1 cellular context compared by ENCODE assay signal in the genomic region with DNA sequence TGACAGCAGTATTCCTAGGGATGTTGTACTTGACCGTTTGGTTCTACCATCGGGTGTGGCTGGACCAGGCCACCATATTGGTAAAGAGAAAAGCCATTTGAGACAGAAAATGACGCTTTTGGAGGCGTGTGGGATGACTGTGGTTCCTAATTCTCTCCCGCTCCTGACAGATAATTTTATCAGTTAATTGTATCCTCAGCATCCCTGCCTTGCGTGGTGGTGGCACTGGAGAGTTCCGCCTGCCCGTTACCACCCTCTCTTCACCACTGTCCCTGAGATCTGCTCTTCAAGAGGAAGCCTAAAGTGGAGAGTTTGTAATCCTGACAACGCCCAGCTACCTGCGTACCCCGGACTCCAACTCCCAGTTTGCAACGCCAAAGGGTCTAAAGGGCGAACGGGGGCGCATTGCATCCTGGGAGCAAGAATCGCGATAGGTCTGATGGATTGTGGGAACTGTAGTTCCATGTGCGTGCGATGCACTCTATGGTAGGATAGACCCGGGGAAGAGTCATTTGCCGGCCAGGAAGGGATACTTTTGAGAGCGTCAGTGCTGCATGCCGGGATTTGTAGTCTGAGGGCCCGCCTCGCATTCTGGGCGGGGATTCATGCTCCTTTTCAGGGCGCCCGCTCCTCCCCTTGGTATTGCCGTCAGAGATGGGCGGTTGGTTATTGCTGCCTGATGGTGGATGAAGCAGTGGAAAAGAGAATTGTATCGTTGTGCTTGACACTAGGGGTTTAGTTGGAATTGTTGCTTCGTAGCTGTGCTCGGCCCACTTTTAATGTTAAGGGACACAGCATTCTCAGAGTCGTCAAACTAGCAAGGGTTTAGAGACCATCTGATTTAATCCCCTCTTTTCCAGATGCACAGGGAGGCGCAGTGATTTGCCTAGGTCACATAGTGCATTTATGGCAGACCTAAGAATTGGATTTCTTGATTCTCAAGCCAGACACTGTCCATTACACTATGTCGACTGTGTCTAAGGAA.
TF ChIP-seq lines count a peak whose summit lies in the region.

No MANE protein-coding gene starts in this region.

TF ChIP-seq in K562, 482 proteins besides CTCF, POLR2A, EP300 and RAD21 (continued from another document and continues in another):
- peak; percentile 73; the same call in 1 of the 2 replicates for TF ChIP-seq BRD4 (IDR thresholded peaks at IDR 0.05)
- no peak for TF ChIP-seq ZNF316 (IDR thresholded peaks at IDR 0.05)
- TF ChIP-seq, protein P1, sequence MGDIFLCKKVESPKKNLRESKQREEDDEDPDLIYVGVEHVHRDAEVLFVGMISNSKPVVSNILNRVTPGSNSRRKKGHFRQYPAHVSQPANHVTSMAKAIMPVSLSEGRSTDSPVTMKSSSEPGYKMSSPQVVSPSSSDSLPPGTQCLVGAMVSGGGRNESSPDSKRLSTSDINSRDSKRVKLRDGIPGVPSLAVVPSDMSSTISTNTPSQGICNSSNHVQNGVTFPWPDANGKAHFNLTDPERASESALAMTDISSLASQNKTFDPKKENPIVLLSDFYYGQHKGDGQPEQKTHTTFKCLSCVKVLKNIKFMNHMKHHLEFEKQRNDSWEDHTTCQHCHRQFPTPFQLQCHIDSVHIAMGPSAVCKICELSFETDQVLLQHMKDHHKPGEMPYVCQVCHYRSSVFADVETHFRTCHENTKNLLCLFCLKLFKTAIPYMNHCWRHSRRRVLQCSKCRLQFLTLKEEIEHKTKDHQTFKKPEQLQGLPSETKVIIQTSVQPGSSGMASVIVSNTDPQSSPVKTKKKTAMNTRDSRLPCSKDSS (IDR thresholded peaks at IDR 0.05; ENCODE audit: low read depth, partially characterized antibody) = no peak
- TF ChIP-seq, protein P2, sequence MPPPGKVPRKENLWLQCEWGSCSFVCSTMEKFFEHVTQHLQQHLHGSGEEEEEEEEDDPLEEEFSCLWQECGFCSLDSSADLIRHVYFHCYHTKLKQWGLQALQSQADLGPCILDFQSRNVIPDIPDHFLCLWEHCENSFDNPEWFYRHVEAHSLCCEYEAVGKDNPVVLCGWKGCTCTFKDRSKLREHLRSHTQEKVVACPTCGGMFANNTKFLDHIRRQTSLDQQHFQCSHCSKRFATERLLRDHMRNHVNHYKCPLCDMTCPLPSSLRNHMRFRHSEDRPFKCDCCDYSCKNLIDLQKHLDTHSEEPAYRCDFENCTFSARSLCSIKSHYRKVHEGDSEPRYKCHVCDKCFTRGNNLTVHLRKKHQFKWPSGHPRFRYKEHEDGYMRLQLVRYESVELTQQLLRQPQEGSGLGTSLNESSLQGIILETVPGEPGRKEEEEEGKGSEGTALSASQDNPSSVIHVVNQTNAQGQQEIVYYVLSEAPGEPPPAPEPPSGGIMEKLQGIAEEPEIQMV (tag; conservative IDR thresholded peaks at IDR 0.05; ENCODE audit: low read depth) = no peak
- no peak for TF ChIP-seq MECOM (CRISPR knock-in tag; IDR thresholded peaks at IDR 0.05)
- TF ChIP-seq RBBP5 (IDR thresholded peaks at IDR 0.05; ENCODE audit: borderline replicate concordance, insufficient read depth, low read length, poor library complexity, severe bottlenecking) = peak; percentile 12
- no peak for TF ChIP-seq ZNF174 (CRISPR knock-in tag; IDR thresholded peaks at IDR 0.05)
- TF ChIP-seq KDM4B (IDR thresholded peaks at IDR 0.05; ENCODE audit: borderline replicate concordance in 2 of 2, low read depth in 1 of 2) = peak in 1 of 2 experiments; percentile 91; a peak in 1 of 4 replicates
- no peak for TF ChIP-seq MEF2A (IDR thresholded peaks at IDR 0.05; ENCODE audit: control insufficient read depth, low read depth, low read length)
- TF ChIP-seq SMAD2 (IDR thresholded peaks at IDR 0.05; ENCODE audit: low read depth, low read length) = peak; percentile 99; the same call in 1 of the 2 replicates
- TF ChIP-seq RBM34 (IDR thresholded peaks at IDR 0.05; ENCODE audit: borderline replicate concordance, insufficient read depth, low read length) = no peak
- TF ChIP-seq FOXM1 (IDR thresholded peaks at IDR 0.05; ENCODE audit: low read depth) = no peak
- no peak for TF ChIP-seq FOXM1 (CRISPR knock-in tag; IDR thresholded peaks at IDR 0.05; ENCODE audit: low read depth)
- TF ChIP-seq WHSC1 (IDR thresholded peaks at IDR 0.05; ENCODE audit: low read length) = no peak
- TF ChIP-seq SMARCE1 (IDR thresholded peaks at IDR 0.05) = no peak
- TF ChIP-seq RREB1 (CRISPR knock-in tag; IDR thresholded peaks at IDR 0.05) = peak; percentile 34; the same call in 1 of the 2 replicates
- TF ChIP-seq GABPA (tag; conservative IDR thresholded peaks at IDR 0.05; ENCODE audit: low read depth) = peak; percentile 93
- TF ChIP-seq GTF2A2 (tag; IDR thresholded peaks at IDR 0.05) = no peak
- TF ChIP-seq ASH1L (IDR thresholded peaks at IDR 0.05; ENCODE audit: borderline replicate concordance, low read depth, partially characterized antibody) = peak; percentile 85
- no peak for TF ChIP-seq HMBOX1 (IDR thresholded peaks at IDR 0.05)
- TF ChIP-seq ZNF384 (IDR thresholded peaks at IDR 0.05; ENCODE audit: low read depth, low read length) = no peak
- TF ChIP-seq MAFG (tag; conservative IDR thresholded peaks at IDR 0.05) = no peak
- TF ChIP-seq STAT6 (CRISPR knock-in tag; IDR thresholded peaks at IDR 0.05) = peak; percentile 98
- peak; percentile 32; the same call in 1 of the 2 replicates for TF ChIP-seq CC2D1A (IDR thresholded peaks at IDR 0.05)
- TF ChIP-seq HMG20B (CRISPR knock-in tag; IDR thresholded peaks at IDR 0.05) = no peak
- TF ChIP-seq, protein P3, sequence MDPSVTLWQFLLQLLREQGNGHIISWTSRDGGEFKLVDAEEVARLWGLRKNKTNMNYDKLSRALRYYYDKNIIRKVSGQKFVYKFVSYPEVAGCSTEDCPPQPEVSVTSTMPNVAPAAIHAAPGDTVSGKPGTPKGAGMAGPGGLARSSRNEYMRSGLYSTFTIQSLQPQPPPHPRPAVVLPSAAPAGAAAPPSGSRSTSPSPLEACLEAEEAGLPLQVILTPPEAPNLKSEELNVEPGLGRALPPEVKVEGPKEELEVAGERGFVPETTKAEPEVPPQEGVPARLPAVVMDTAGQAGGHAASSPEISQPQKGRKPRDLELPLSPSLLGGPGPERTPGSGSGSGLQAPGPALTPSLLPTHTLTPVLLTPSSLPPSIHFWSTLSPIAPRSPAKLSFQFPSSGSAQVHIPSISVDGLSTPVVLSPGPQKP (CRISPR knock-in tag; IDR thresholded peaks at IDR 0.05) = no peak
- peak; percentile 92 for TF ChIP-seq ELF4 (CRISPR knock-in tag; IDR thresholded peaks at IDR 0.05)
- no peak for TF ChIP-seq SIN3B (IDR thresholded peaks at IDR 0.05; ENCODE audit: low read depth)
- TF ChIP-seq E2F1 (CRISPR knock-in tag; IDR thresholded peaks at IDR 0.05) = peak; percentile 73; the same call in 1 of the 2 replicates
- peak; percentile 96 for TF ChIP-seq ZNF584 (CRISPR knock-in tag; IDR thresholded peaks at IDR 0.05; ENCODE audit: low read depth)
- TF ChIP-seq CBX1 (IDR thresholded peaks at IDR 0.05; ENCODE audit: low read depth) = no peak
- no peak for TF ChIP-seq ATF1 (CRISPR knock-in tag; IDR thresholded peaks at IDR 0.05)
- peak; percentile 94 for TF ChIP-seq ATF1 (tag; IDR thresholded peaks at IDR 0.05)
- TF ChIP-seq TARDBP (IDR thresholded peaks at IDR 0.05) = peak; percentile 54; the same call in 1 of the 2 replicates
- TF ChIP-seq ZNF24 (IDR thresholded peaks at IDR 0.05) = no peak
- TF ChIP-seq ZNF57 (CRISPR knock-in tag; IDR thresholded peaks at IDR 0.05) = no peak
- TF ChIP-seq ZNF695 (CRISPR knock-in tag; IDR thresholded peaks at IDR 0.05) = no peak
- TF ChIP-seq ZNF12 (CRISPR knock-in tag; IDR thresholded peaks at IDR 0.05) = no peak
- TF ChIP-seq FUS (optimal IDR thresholded peaks at IDR 0.05; ENCODE audit: low read depth, low read length) = no peak
- no peak for TF ChIP-seq ELF2 (CRISPR knock-in tag; IDR thresholded peaks at IDR 0.05)
- TF ChIP-seq KDM1A (IDR thresholded peaks at IDR 0.05) = peak in 1 of 2 experiments; percentile 41; a peak in 2 of 4 replicates
- TF ChIP-seq RCOR1 (IDR thresholded peaks at IDR 0.05; ENCODE audit: borderline replicate concordance in 1 of 2, low read depth in 2 of 2, low read length in 2 of 2) = no peak
- no peak for TF ChIP-seq RAD51 (IDR thresholded peaks at IDR 0.05; ENCODE audit: borderline replicate concordance, low read depth)
- TF ChIP-seq HDAC3 (IDR thresholded peaks at IDR 0.05; ENCODE audit: borderline replicate concordance, partially characterized antibody) = no peak
- TF ChIP-seq, protein P4, sequence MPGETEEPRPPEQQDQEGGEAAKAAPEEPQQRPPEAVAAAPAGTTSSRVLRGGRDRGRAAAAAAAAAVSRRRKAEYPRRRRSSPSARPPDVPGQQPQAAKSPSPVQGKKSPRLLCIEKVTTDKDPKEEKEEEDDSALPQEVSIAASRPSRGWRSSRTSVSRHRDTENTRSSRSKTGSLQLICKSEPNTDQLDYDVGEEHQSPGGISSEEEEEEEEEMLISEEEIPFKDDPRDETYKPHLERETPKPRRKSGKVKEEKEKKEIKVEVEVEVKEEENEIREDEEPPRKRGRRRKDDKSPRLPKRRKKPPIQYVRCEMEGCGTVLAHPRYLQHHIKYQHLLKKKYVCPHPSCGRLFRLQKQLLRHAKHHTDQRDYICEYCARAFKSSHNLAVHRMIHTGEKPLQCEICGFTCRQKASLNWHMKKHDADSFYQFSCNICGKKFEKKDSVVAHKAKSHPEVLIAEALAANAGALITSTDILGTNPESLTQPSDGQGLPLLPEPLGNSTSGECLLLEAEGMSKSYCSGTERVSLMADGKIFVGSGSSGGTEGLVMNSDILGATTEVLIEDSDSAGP (CRISPR knock-in tag; IDR thresholded peaks at IDR 0.05) = no peak
